ENCODE assay signal across 11 cellular contexts in the genomic region with DNA sequence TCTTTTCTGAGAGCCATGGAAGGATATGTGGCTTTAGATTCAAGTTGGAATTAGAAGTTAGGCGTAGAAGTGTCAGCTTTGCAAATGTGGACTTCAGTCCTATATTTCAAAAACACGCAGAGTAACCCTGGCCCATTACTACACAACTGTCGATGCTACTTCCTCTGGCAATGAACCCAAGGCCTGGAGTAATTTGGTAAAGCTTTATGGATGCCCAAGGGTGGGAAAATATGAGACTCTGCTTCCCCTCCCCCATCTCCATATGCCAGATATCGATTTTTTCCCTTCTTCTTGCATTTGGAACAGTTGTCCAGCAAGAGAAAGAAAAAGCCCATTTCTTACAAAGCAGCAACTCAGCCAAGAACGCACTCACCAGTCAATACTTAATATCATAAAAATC. TPM values are rescaled to one million over a fixed set of nuclear protein-coding genes. Genes with fewer than 3 reads are reported as not detected.
DNase-seq lines count a peak whose midpoint lies in the region; ATAC-seq lines count a peak whose summit lies in the region.
"Had no signal": no experiment of that assay in that cellular context is flagged by ENCODE, and none has a peak within 500 bp of the region (broad histone marks: within the 10 kb centered on the region; RNA-seq: fewer than 3 reads in every experiment).

No MANE protein-coding gene starts in this region.

- peaks cover 9% of the 10 kb centered on the region for H3K36me3 Mint-ChIP-seq in activated CD4-positive, alpha-beta T cell treated with anti-CD3 and anti-CD28 coated beads, Interleukin-2, amount 10 ng/mL, durations not matched to agents 7 days and 5 days (ENCODE audit: low read depth)
- H3K36me3 Mint-ChIP-seq in T-helper 17 cell (ENCODE audit: low read depth): no peaks in the 10 kb centered on the region

- peak overlapping the region in 1 of 5 donors; percentile 28 for H3K9ac ChIP-seq in subcutaneous abdominal adipose tissue (ENCODE audit: low read length in 5 of 5)

- H3K4me3 ChIP-seq in subcutaneous abdominal adipose tissue (ENCODE audit: low read depth in 1 of 5, low read length in 5 of 5): no peak overlapping the region

- CTCF ChIA-PET in activated CD4-positive, alpha-beta T cell treated with anti-CD3 and anti-CD28 coated beads, Interleukin-2, amount 10 ng/mL, durations not matched to agents 7 days and 5 days (lab: Charles Lee): interaction anchor here (0.9 kb wide), 1 partner anchor 68 kb away, joined by 3 read pairs; no protein-coding TSS in a partner anchor

- no peaks in the 10 kb centered on the region for H3K36me3 ChIP-seq in subcutaneous abdominal adipose tissue (ENCODE audit: control insufficient read depth in 5 of 5, insufficient read depth in 5 of 5, low read length in 5 of 5)

- H3K4me3 Mint-ChIP-seq in activated CD4-positive, alpha-beta T cell treated with anti-CD3 and anti-CD28 coated beads, Interleukin-2, amount 10 ng/mL, durations not matched to agents 7 days and 5 days: no peak overlapping the region
- no peak overlapping the region for H3K4me3 Mint-ChIP-seq in T-helper 17 cell

- H3K9me3 ChIP-seq in T-helper 17 cell (ENCODE audit: control insufficient read depth, low read length, poor library complexity, severe bottlenecking): no peaks in the 10 kb centered on the region
- H3K9me3 ChIP-seq in subcutaneous abdominal adipose tissue (ENCODE audit: control insufficient read depth in 5 of 5, low read length in 5 of 5): no peaks in the 10 kb centered on the region

- H3K27ac ChIP-seq in layer of hippocampus (ENCODE audit: low read depth, low read length) (peak overlapping the region; percentile 21), subcutaneous abdominal adipose tissue (ENCODE audit: low read depth, low read length) (peak overlapping the region; percentile 39)
- H3K27ac ChIP-seq: C4-2B had no signal

- H3K4me1 Mint-ChIP-seq in activated CD4-positive, alpha-beta T cell treated with anti-CD3 and anti-CD28 coated beads, Interleukin-2, amount 10 ng/mL, durations not matched to agents 7 days and 5 days: peaks cover 63% of the 10 kb centered on the region
- peaks cover 40% of the 10 kb centered on the region for H3K4me1 Mint-ChIP-seq in T-helper 17 cell

- H3K9me3 Mint-ChIP-seq in activated CD4-positive, alpha-beta T cell treated with anti-CD3 and anti-CD28 coated beads, Interleukin-2, amount 10 ng/mL, durations not matched to agents 7 days and 5 days: no peaks in the 10 kb centered on the region

- no peaks in the 10 kb centered on the region for H3K27me3 Mint-ChIP-seq in activated CD4-positive, alpha-beta T cell treated with anti-CD3 and anti-CD28 coated beads, Interleukin-2, amount 10 ng/mL, durations not matched to agents 7 days and 5 days
- no peaks in the 10 kb centered on the region for H3K27me3 Mint-ChIP-seq in T-helper 17 cell

- no peaks in the 10 kb centered on the region for H3K27me3 ChIP-seq in layer of hippocampus (ENCODE audit: control insufficient read depth, insufficient read depth, low read length)
- H3K27me3 ChIP-seq in subcutaneous abdominal adipose tissue (ENCODE audit: control insufficient read depth in 5 of 5, insufficient read depth in 4 of 5, low read length in 5 of 5): no peaks in the 10 kb centered on the region

- ATAC-seq in T-helper 17 cell (no peak), GM18868 (IDR thresholded peaks at IDR 0.05; ENCODE audit: unreplicated experiment) (no peak), HG03039 (IDR thresholded peaks at IDR 0.05; ENCODE audit: unreplicated experiment) (no peak), GM19397 (IDR thresholded peaks at IDR 0.05; ENCODE audit: unreplicated experiment) (no peak)

- peaks cover 9 to 50% (median 42%) of the 10 kb centered on the region in 5 donors for H3K4me1 ChIP-seq in subcutaneous abdominal adipose tissue (ENCODE audit: control insufficient read depth in 5 of 5, insufficient read depth in 5 of 5, low read length in 5 of 5)

- H3K27ac Mint-ChIP-seq in activated CD4-positive, alpha-beta T cell treated with anti-CD3 and anti-CD28 coated beads, Interleukin-2, amount 10 ng/mL, durations not matched to agents 7 days and 5 days: peak overlapping the region; percentile 77
- H3K27ac Mint-ChIP-seq in T-helper 17 cell: peak overlapping the region; percentile 60

- POLR2A ChIA-PET in activated CD4-positive, alpha-beta T cell treated with anti-CD3 and anti-CD28 coated beads, Interleukin-2, amount 10 ng/mL, durations not matched to agents 7 days and 5 days (lab: Charles Lee): no interaction called here

- DNase-seq in activated CD4-positive, alpha-beta T cell treated with anti-CD3 and anti-CD28 coated beads, Interleukin-2, amount 10 ng/mL, durations not matched to agents 7 days and 5 days: no peak
- no peak for DNase-seq in activated CD4-positive, alpha-beta T cell treated with anti-CD3 and anti-CD28 coated beads, Interleukin-2, amount 50 U/mL, for 1 hour
- DNase-seq in T-helper 17 cell: no peak
- DNase-seq: foreskin fibroblast, NCI-H526 had no signal

RNA-seq across cellular contexts. Expression of a gene that starts 2.9 kb away (rescaled TPM):
- total RNA-seq in activated CD4-positive, alpha-beta T cell treated with anti-CD3 and anti-CD28 coated beads, Interleukin-2, amount 10 ng/mL, durations not matched to agents 7 days and 5 days: 10 to 100 TPM; 50.5 to 55.4 TPM
- 100 to 1,000 TPM in 1 of 2 donors, 10 to 100 TPM in 1; 90.6 to 102 TPM for total RNA-seq in T-helper 17 cell

RNA-seq across cellular contexts. Expression of a gene that starts 5.7 kb away (rescaled TPM):
- total RNA-seq in activated CD4-positive, alpha-beta T cell treated with anti-CD3 and anti-CD28 coated beads, Interleukin-2, amount 10 ng/mL, durations not matched to agents 7 days and 5 days: 10 to 100 TPM; 27.4 to 30.6 TPM
- total RNA-seq in T-helper 17 cell: 10 to 100 TPM; 32.7 to 41.7 TPM
